In genomic region chr16:25181247-25181646, GRCh38 we compare ENCODE assay signal across 13 cellular contexts. TPM values are rescaled to one million over a fixed set of nuclear protein-coding genes. Genes with fewer than 3 reads are reported as not detected.
DNase-seq lines count a peak whose midpoint lies in the region; ATAC-seq and TF ChIP-seq lines count a peak whose summit lies in the region.
"Not testable (repeated sequence)": the region's sequence is repeated elsewhere in the genome, so short reads cannot be mapped to it uniquely, and the experiment has no call there.
"Had no signal": no experiment of that assay in that cellular context is flagged by ENCODE, and none has a peak within 500 bp of the region (broad histone marks: within the 10 kb centered on the region; RNA-seq: fewer than 3 reads in every experiment).

No MANE protein-coding gene starts in this region.

- H3K9me3 ChIP-seq in BLaER1 treated with 17β-estradiol and CSF1 and Interleukin-3, amounts not matched to agents 10 nM and 100 nM (replicated peaks in 1 of 11); CD4-positive, alpha-beta memory T cell (ENCODE audit: control insufficient read depth in 1 of 2, low read length in 2 of 2); KOPT-K1 (ENCODE audit: insufficient read depth, low read length, poor library complexity, severe bottlenecking): not testable (repeated sequence)

- H3K27ac Mint-ChIP-seq in CD4-positive, alpha-beta memory T cell: peak overlapping the region; percentile 49 to 92 (median 74)
- H3K27ac Mint-ChIP-seq in T-cell: peak overlapping the region; percentile 73 to 79
- H3K27ac Mint-ChIP-seq in activated CD8-positive, alpha-beta memory T cell treated with anti-CD3 and anti-CD28 coated beads, Interleukin-2, amount 10 ng/mL, durations not matched to agents 7 days and 5 days: peak overlapping the region; percentile 43
- H3K27ac Mint-ChIP-seq in activated naive CD4-positive, alpha-beta T cell treated with anti-CD3 and anti-CD28 coated beads, Interleukin-2, amount 10 ng/mL, durations not matched to agents 7 days and 5 days: peak overlapping the region; percentile 22
- not testable (repeated sequence) for H3K27ac Mint-ChIP-seq in memory B cell

- not testable (repeated sequence) for H3K27me3 ChIP-seq in BLaER1 treated with 17β-estradiol and CSF1 and Interleukin-3, amounts not matched to agents 10 nM and 100 nM; CD4-positive, alpha-beta memory T cell (ENCODE audit: insufficient read depth, low read length)

- H3K27me3 Mint-ChIP-seq in CD4-positive, alpha-beta memory T cell; T-cell; activated CD8-positive, alpha-beta memory T cell treated with anti-CD3 and anti-CD28 coated beads, Interleukin-2, amount 10 ng/mL, durations not matched to agents 7 days and 5 days; activated naive CD4-positive, alpha-beta T cell treated with anti-CD3 and anti-CD28 coated beads, Interleukin-2, amount 10 ng/mL, durations not matched to agents 7 days and 5 days; memory B cell: not testable (repeated sequence)

- peaks cover 11 to 14% of the 10 kb centered on the region in 2 donors for H3K36me3 Mint-ChIP-seq in CD4-positive, alpha-beta memory T cell
- H3K36me3 Mint-ChIP-seq in T-cell (peaks cover 18% of the 10 kb centered on the region), memory B cell (peaks cover 12% of the 10 kb centered on the region)
- H3K36me3 Mint-ChIP-seq in activated CD8-positive, alpha-beta memory T cell treated with anti-CD3 and anti-CD28 coated beads, Interleukin-2, amount 10 ng/mL, durations not matched to agents 7 days and 5 days; activated naive CD4-positive, alpha-beta T cell treated with anti-CD3 and anti-CD28 coated beads, Interleukin-2, amount 10 ng/mL, durations not matched to agents 7 days and 5 days: not testable (repeated sequence)

- not testable (repeated sequence) for H3K27ac ChIP-seq in BLaER1 treated with 17β-estradiol and CSF1 and Interleukin-3, amounts not matched to agents 10 nM and 100 nM; CD4-positive, alpha-beta memory T cell (ENCODE audit: low read depth, low read length)
- H3K27ac ChIP-seq in KOPT-K1 (ENCODE audit: low read depth, low read length, poor library complexity, severe bottlenecking): peak overlapping the region; percentile 29

- H3K9me3 Mint-ChIP-seq in CD4-positive, alpha-beta memory T cell; T-cell; activated CD8-positive, alpha-beta memory T cell treated with anti-CD3 and anti-CD28 coated beads, Interleukin-2, amount 10 ng/mL, durations not matched to agents 7 days and 5 days (ENCODE audit: low read depth); activated naive CD4-positive, alpha-beta T cell treated with anti-CD3 and anti-CD28 coated beads, Interleukin-2, amount 10 ng/mL, durations not matched to agents 7 days and 5 days; memory B cell: not testable (repeated sequence)

- POLR2A ChIA-PET in CD4-positive, alpha-beta memory T cell (lab: Charles Lee; ENCODE audit: partially characterized antibody): not testable (repeated sequence)
- POLR2A ChIA-PET in T-cell (lab: Charles Lee): interaction anchor here in 1 of 2 donors (0.6 kb wide), 1 partner anchor 1259 kb away, joined by 5 read pairs; no protein-coding TSS in a partner anchor

- CTCF ChIA-PET in CD4-positive, alpha-beta memory T cell (lab: Charles Lee; ENCODE audit: partially characterized antibody): interaction anchor here (1.8 kb wide), 1 partner anchor 44 kb away, joined by 4 read pairs; no protein-coding TSS in a partner anchor
- CTCF ChIA-PET in T-cell (lab: Charles Lee); activated naive CD4-positive, alpha-beta T cell treated with anti-CD3 and anti-CD28 coated beads, Interleukin-2, amount 10 ng/mL, durations not matched to agents 7 days and 5 days (lab: Charles Lee): not testable (repeated sequence)
- CTCF ChIA-PET in activated CD8-positive, alpha-beta memory T cell treated with anti-CD3 and anti-CD28 coated beads, Interleukin-2, amount 10 ng/mL, durations not matched to agents 7 days and 5 days (lab: Charles Lee): interaction anchor here (0.7 to 1.3 kb wide), 2 partner anchors 44 to 420 kb away, joined by 3 to 6 read pairs; no protein-coding TSS in a partner anchor

- peak overlapping the region in 7 of 11 experiments; percentile 10 to 27 (median 16); a peak in 5 of 22 replicates for H3K4me2 ChIP-seq in BLaER1 treated with 17β-estradiol and CSF1 and Interleukin-3, amounts not matched to agents 10 nM and 100 nM

- intact Hi-C loops in CD4-positive, alpha-beta memory T cell (cut with micrococcal nuclease): not testable (repeated sequence)

- H3K4me1 Mint-ChIP-seq in CD4-positive, alpha-beta memory T cell: peaks cover 4 to 15% (median 8%) of the 10 kb centered on the region in 4 donors
- not testable (repeated sequence) for H3K4me1 Mint-ChIP-seq in T-cell; activated naive CD4-positive, alpha-beta T cell treated with anti-CD3 and anti-CD28 coated beads, Interleukin-2, amount 10 ng/mL, durations not matched to agents 7 days and 5 days; memory B cell
- H3K4me1 Mint-ChIP-seq in activated CD8-positive, alpha-beta memory T cell treated with anti-CD3 and anti-CD28 coated beads, Interleukin-2, amount 10 ng/mL, durations not matched to agents 7 days and 5 days: peaks cover 13% of the 10 kb centered on the region

- H3K36me3 ChIP-seq in BLaER1 treated with 17β-estradiol and CSF1 and Interleukin-3, amounts not matched to agents 10 nM and 100 nM: peaks cover 0 to 22% (median 19%) of the 10 kb centered on the region in 11 experiments; a peak in 18 of 22 replicates
- H3K36me3 ChIP-seq in CD4-positive, alpha-beta memory T cell (ENCODE audit: insufficient read depth, low read length); KOPT-K1 (ENCODE audit: insufficient read depth, low read length): not testable (repeated sequence)

- TF ChIP-seq CTCF in GM12865 (IDR thresholded peaks at IDR 0.05; ENCODE audit: insufficient read depth, low read depth, low read length, missing control alignments): not testable (repeated sequence)

- not testable (repeated sequence) for H3K9ac ChIP-seq in BLaER1 treated with 17β-estradiol and CSF1 and Interleukin-3, amounts not matched to agents 10 nM and 100 nM

- H3K4me3 ChIP-seq in BLaER1 treated with 17β-estradiol and CSF1 and Interleukin-3, amounts not matched to agents 10 nM and 100 nM; GM12865 (ENCODE audit: low read depth, low read length): not testable (repeated sequence)
- H3K4me3 ChIP-seq in CD4-positive, alpha-beta memory T cell (ENCODE audit: low read length in 2 of 2): peak overlapping the region in 1 of 2 donors; percentile 22

- peak overlapping the region; percentile 6 to 77 (median 70) for H3K4me3 Mint-ChIP-seq in CD4-positive, alpha-beta memory T cell
- H3K4me3 Mint-ChIP-seq in T-cell (peak overlapping the region in 2 of 3 donors; percentile 39 to 51), memory B cell (peak overlapping the region; percentile 6)
- peak overlapping the region; percentile 46 for H3K4me3 Mint-ChIP-seq in activated CD8-positive, alpha-beta memory T cell treated with anti-CD3 and anti-CD28 coated beads, Interleukin-2, amount 10 ng/mL, durations not matched to agents 7 days and 5 days
- H3K4me3 Mint-ChIP-seq in activated naive CD4-positive, alpha-beta T cell treated with anti-CD3 and anti-CD28 coated beads, Interleukin-2, amount 10 ng/mL, durations not matched to agents 7 days and 5 days: not testable (repeated sequence)

- peak in 3 of 5 donors; percentile 6 to 19 (median 16) for DNase-seq in CD4-positive, alpha-beta memory T cell
- peak; percentile 12 for DNase-seq in GM12865 (ENCODE audit: low read depth)
- not testable (repeated sequence) for DNase-seq in T-cell; activated CD8-positive, alpha-beta memory T cell treated with anti-CD3 and anti-CD28 coated beads, Interleukin-2, amount 10 ng/mL, durations not matched to agents 7 days and 5 days; activated naive CD4-positive, alpha-beta T cell treated with anti-CD3 and anti-CD28 coated beads, Interleukin-2, amount 10 ng/mL, durations not matched to agents 7 days and 5 days; memory B cell (ENCODE audit: low spot score in 2 of 2)

- not testable (repeated sequence) for ATAC-seq in T-cell (replicated peaks in 1 of 4); activated CD8-positive, alpha-beta memory T cell treated with anti-CD3 and anti-CD28 coated beads, Interleukin-2, amount 10 ng/mL, durations not matched to agents 7 days and 5 days; memory B cell (ENCODE audit: low read depth)

- not testable (repeated sequence) for H4K20me1 ChIP-seq in BLaER1 treated with 17β-estradiol and CSF1 and Interleukin-3, amounts not matched to agents 10 nM and 100 nM

- peaks cover 0 to 13% (median 10%) of the 10 kb centered on the region in 10 experiments; a peak in 9 of 20 replicates for H3K4me1 ChIP-seq in BLaER1 treated with 17β-estradiol and CSF1 and Interleukin-3, amounts not matched to agents 10 nM and 100 nM
- H3K4me1 ChIP-seq in CD4-positive, alpha-beta memory T cell (ENCODE audit: insufficient read depth, low read length): peaks cover 14% of the 10 kb centered on the region

RNA-seq across cellular contexts. Expression of gene AQP8, which starts 35.5 kb away (rescaled TPM):
- not detected for total RNA-seq in CD4-positive, alpha-beta memory T cell
- not detected for polyA plus RNA-seq in CD4-positive, alpha-beta memory T cell
- total RNA-seq in T-cell: under 1 TPM in 1 of 5 donors, not detected in 4; 0.75 TPM
- total RNA-seq in activated CD8-positive, alpha-beta memory T cell treated with anti-CD3 and anti-CD28 coated beads, Interleukin-2, amount 10 ng/mL, durations not matched to agents 7 days and 5 days: not detected
- total RNA-seq: Daoy, GM23248, H1, H7 had no signal
- polyA plus RNA-seq: A549, GM23248, H1 had no signal
